20 cellular contexts compared by ENCODE assay signal in the genomic region with DNA sequence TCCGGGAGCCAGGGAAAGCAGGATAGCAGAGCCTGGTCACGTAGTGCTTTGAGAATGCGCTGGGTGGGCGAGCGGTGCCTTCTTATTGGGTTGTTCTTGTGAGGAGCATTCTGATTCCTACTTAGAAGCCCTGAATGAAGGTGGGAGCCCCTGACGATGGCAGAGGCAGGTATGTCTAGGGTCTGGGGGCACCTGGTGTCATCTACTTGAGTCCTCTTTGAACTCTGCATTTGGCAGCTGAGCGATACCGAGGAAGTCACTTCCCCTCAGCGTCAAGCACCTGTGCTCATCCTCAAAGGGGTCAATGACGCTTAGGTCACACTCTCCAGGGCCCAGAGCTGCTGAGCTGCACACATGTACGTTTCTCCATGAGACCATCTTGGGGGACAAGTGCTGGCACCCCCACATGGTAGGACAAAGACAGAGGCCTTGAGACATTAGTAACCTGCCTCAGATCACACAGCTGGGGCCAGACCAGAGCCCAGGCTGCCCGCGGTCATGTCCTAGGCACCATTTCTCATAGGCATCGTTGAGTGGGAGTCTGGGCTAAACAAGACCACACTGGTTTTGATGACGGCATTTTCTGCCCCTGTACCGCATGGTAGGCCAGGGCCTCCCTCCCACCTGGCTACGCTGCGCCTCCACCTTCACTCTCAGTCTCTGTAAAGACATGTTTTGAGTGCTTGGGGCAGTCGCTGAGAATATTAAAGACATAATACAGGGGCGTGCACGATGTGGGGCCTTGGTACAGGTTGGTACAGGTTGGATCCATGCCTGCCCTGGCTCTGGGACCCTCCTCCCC.
A peak's percentile ranks its signal among the peaks of the same experiment; 100 is the strongest.
DNase-seq lines count a peak whose midpoint lies in the region; ATAC-seq and TF ChIP-seq lines count a peak whose summit lies in the region.
"Had no signal": no experiment of that assay in that cellular context is flagged by ENCODE, and none has a peak within 500 bp of the region (broad histone marks: within the 10 kb centered on the region; RNA-seq: fewer than 3 reads in every experiment).

No MANE protein-coding gene starts in this region.

- H3K4me1 Mint-ChIP-seq in MCF 10A (ENCODE audit: insufficient read depth, unreplicated experiment), result no peaks in the 10 kb centered on the region
- peaks cover 10% of the 10 kb centered on the region for H3K4me1 Mint-ChIP-seq in stimulated activated effector memory CD8-positive, alpha-beta T cell treated with anti-CD3 and anti-CD28 coated beads, Interleukin-12 subunit alpha, Interleukin-12 subunit beta, amount 100 ng/mL, for 72 hours

- intact Hi-C loops in mammary epithelial cell (cut with micrococcal nuclease), result loop anchor here (10.0 kb wide), 2 partner anchors 365 to 665 kb away; a partner anchor contains a TSS
- intact Hi-C loops in MCF 10A (cut with micrococcal nuclease), result no loop called here
- intact Hi-C loops in tibial artery (cut with DNase I; ENCODE audit: low total_unique reads), result loop anchor here (5.0 kb wide), 1 partner anchor 672 kb away; no protein-coding TSS in a partner anchor

- BruUV-seq in mammary epithelial cell (replicated peaks; lab: Mats Ljungman, UMichigan) (no TSS peak), MCF 10A (replicated peaks; lab: Mats Ljungman, UMichigan) (no TSS peak)

- H2AFZ ChIP-seq in mammary epithelial cell (ENCODE audit: low read depth, low read length), result no peak overlapping the region
- H2AFZ ChIP-seq: GM23338, PC-9 had no signal

- no peaks in the 10 kb centered on the region for H3K9me3 ChIP-seq in mammary epithelial cell (replicated peaks; ENCODE audit: insufficient read depth, low read length)
- H3K9me3 ChIP-seq in tibial artery, result no peaks in the 10 kb centered on the region
- H3K9me3 ChIP-seq: MG63 had no signal

- CTCF ChIA-PET in mammary epithelial cell (lab: Charles Lee; ENCODE audit: low non-redundant PET), result no interaction called here
- CTCF ChIA-PET in MCF 10A (lab: Yijun Ruan, JAX), result no interaction called here
- CTCF ChIA-PET in HEK293T (lab: Yijun Ruan, JAX), result interaction anchor here (1.1 kb wide), 1 partner anchor 109 kb away, joined by 5 read pairs; no protein-coding TSS in a partner anchor

- no peak overlapping the region for H3K4me2 ChIP-seq in mammary epithelial cell (ENCODE audit: insufficient read depth, low read depth, low read length)
- H3K4me2 ChIP-seq: GM23338, PC-9 had no signal

- POLR2A ChIA-PET in MCF 10A (lab: Yijun Ruan, JAX), result no interaction called here
- POLR2A ChIA-PET in HEK293T (lab: Yijun Ruan, JAX), result no interaction called here

- H3K4me3 ChIP-seq in mammary epithelial cell (replicated peaks in 1 of 3; ENCODE audit: insufficient read depth in 1 of 3, low read depth in 2 of 3, low read length in 3 of 3) (no peak overlapping the region), coronary artery (no peak overlapping the region), tibial artery (no peak overlapping the region)
- H3K4me3 ChIP-seq: GM12878, GM23338, MG63, PC-9 had no signal

- H3K79me2 ChIP-seq in mammary epithelial cell (ENCODE audit: insufficient read depth, low read length), result no peaks in the 10 kb centered on the region

- 45% methylated on average over 16 of the region's 21 CpGs for WGBS in mammary epithelial cell (ENCODE audit: low coverage, missing lambda C conversion rate)

- in situ Hi-C loops in mammary epithelial cell (cut with MboI; ENCODE audit: low sequenced_read_pairs in 2 of 2), result loop anchor here (10.0 kb wide), 3 partner anchors 105 to 295 kb away; no protein-coding TSS in a partner anchor

- H3K4me3 Mint-ChIP-seq in MCF 10A (ENCODE audit: unreplicated experiment), result no peak overlapping the region
- no peak overlapping the region for H3K4me3 Mint-ChIP-seq in stimulated activated effector memory CD8-positive, alpha-beta T cell treated with anti-CD3 and anti-CD28 coated beads, Interleukin-12 subunit alpha, Interleukin-12 subunit beta, amount 100 ng/mL, for 72 hours
- H3K4me3 Mint-ChIP-seq: GM23338 had no signal

- DNase-seq in mammary epithelial cell, result peak; percentile 19
- no peak for DNase-seq in MCF 10A (ENCODE audit: unreplicated experiment)
- DNase-seq in coronary artery (ENCODE audit: low spot score), result peak; percentile 47
- DNase-seq in mesenteric fat pad (ENCODE audit: low spot score), result peak; percentile 67
- peak; percentile 14 to 52 for DNase-seq in tibial artery
- DNase-seq in superior temporal gyrus (ENCODE audit: extremely low spot score), result no peak
- DNase-seq in HEK293T (ENCODE audit: extremely low spot score), result no peak
- DNase-seq in stimulated activated effector memory CD8-positive, alpha-beta T cell treated with anti-CD3 and anti-CD28 coated beads, Interleukin-12 subunit alpha, Interleukin-12 subunit beta, amount 100 ng/mL, for 72 hours (ENCODE audit: low spot score in 2 of 2), result no peak
- DNase-seq: DMS 273 treated with DMSO at 0.1 percent for 48 hours, GDM1, KBM-7, MG63, NCI-H1092, NCI-H2081 treated with DMSO at 0.1 percent for 48 hours, NCI-H510A, NCI-H774, PC-9 had no signal

- TF ChIP-seq CTCF in mammary epithelial cell (conservative IDR thresholded peaks at IDR 0.05 in 1 of 2, IDR thresholded peaks at IDR 0.05 in 1 of 2; ENCODE audit: extremely low read depth in 1 of 2, insufficient read depth in 1 of 2, low read depth in 1 of 2, low read length in 2 of 2) (no peak), MCF 10A (IDR thresholded peaks at IDR 0.05; ENCODE audit: unreplicated experiment) (no peak), coronary artery (IDR thresholded peaks at IDR 0.05) (no peak), tibial artery (IDR thresholded peaks at IDR 0.05) (no peak)

- H4K20me1 ChIP-seq in mammary epithelial cell (ENCODE audit: insufficient read depth, low read length), result no peaks in the 10 kb centered on the region

- H3K27ac ChIP-seq in mammary epithelial cell (ENCODE audit: insufficient read depth, low read depth, low read length) (no peak overlapping the region), coronary artery (no peak overlapping the region), tibial artery (no peak overlapping the region)
- H3K27ac ChIP-seq: C4-2B, PC-9 had no signal

- H3K9ac ChIP-seq in mammary epithelial cell (ENCODE audit: insufficient read depth, low read length), result no peak overlapping the region

- H3K9me3 Mint-ChIP-seq in MCF 10A (ENCODE audit: unreplicated experiment), result no peaks in the 10 kb centered on the region
- H3K9me3 Mint-ChIP-seq in stimulated activated effector memory CD8-positive, alpha-beta T cell treated with anti-CD3 and anti-CD28 coated beads, Interleukin-12 subunit alpha, Interleukin-12 subunit beta, amount 100 ng/mL, for 72 hours, result no peaks in the 10 kb centered on the region
- H3K9me3 Mint-ChIP-seq: GM23338 had no signal

- H3K27me3 ChIP-seq in mammary epithelial cell (ENCODE audit: insufficient read depth, low read length) (no peaks in the 10 kb centered on the region), tibial artery (peaks cover 0 to 20% of the 10 kb centered on the region in 2 donors)
- H3K27me3 ChIP-seq: MG63 had no signal

- dilution Hi-C loops in mammary epithelial cell (cut with HindIII; ENCODE audit: low sequenced_read_pairs), result no loop called here

- H3K4me1 ChIP-seq in mammary epithelial cell (ENCODE audit: insufficient read depth, low read length), result no peaks in the 10 kb centered on the region
- peaks cover 0 to 3% (median 0%) of the 10 kb centered on the region in 4 donors for H3K4me1 ChIP-seq in tibial artery

- H3K27ac Mint-ChIP-seq in MCF 10A (ENCODE audit: low read depth, unreplicated experiment), result no peak overlapping the region
- H3K27ac Mint-ChIP-seq in stimulated activated effector memory CD8-positive, alpha-beta T cell treated with anti-CD3 and anti-CD28 coated beads, Interleukin-12 subunit alpha, Interleukin-12 subunit beta, amount 100 ng/mL, for 72 hours, result no peak overlapping the region
- H3K27ac Mint-ChIP-seq: GM23338 had no signal

- no peak for ATAC-seq in stimulated activated effector memory CD8-positive, alpha-beta T cell treated with anti-CD3 and anti-CD28 coated beads, Interleukin-12 subunit alpha, Interleukin-12 subunit beta, amount 100 ng/mL, for 72 hours
- ATAC-seq: GM12878 had no signal

- H3K36me3 Mint-ChIP-seq in MCF 10A (ENCODE audit: insufficient read depth, unreplicated experiment), result no peaks in the 10 kb centered on the region
- H3K36me3 Mint-ChIP-seq in stimulated activated effector memory CD8-positive, alpha-beta T cell treated with anti-CD3 and anti-CD28 coated beads, Interleukin-12 subunit alpha, Interleukin-12 subunit beta, amount 100 ng/mL, for 72 hours, result no peaks in the 10 kb centered on the region

- peaks cover 7% of the 10 kb centered on the region for H3K27me3 Mint-ChIP-seq in MCF 10A (ENCODE audit: insufficient read depth, unreplicated experiment)

- H3K36me3 ChIP-seq in mammary epithelial cell (ENCODE audit: insufficient read depth, low read length), result no peaks in the 10 kb centered on the region
- H3K36me3 ChIP-seq in tibial artery, result no peaks in the 10 kb centered on the region
- H3K36me3 ChIP-seq: MG63 had no signal

TF ChIP-seq in HEK293T, 16 proteins besides CTCF, POLR2A, EP300 and RAD21:
- TF ChIP-seq SUZ12 (IDR thresholded peaks at IDR 0.05) (no peak), ZNF384 (IDR thresholded peaks at IDR 0.05) (no peak), L3MBTL2 (conservative IDR thresholded peaks at IDR 0.05) (no peak), TARDBP (IDR thresholded peaks at IDR 0.05) (no peak), FOXA1 (IDR thresholded peaks at IDR 0.05) (no peak), LEF1 (IDR thresholded peaks at IDR 0.05; ENCODE audit: borderline replicate concordance) (no peak), ARNT (IDR thresholded peaks at IDR 0.05) (no peak)

Comparison
In these comparisons a context has a peak if more than half of its experiments do, and no peak if none do; other contexts are left out.
1. DNase-seq: peak in mammary epithelial cell (single experiment), coronary artery (single experiment), mesenteric fat pad (single experiment) and tibial artery (2 of 2); none in MCF 10A (single experiment), superior temporal gyrus (single experiment), HEK293T (single experiment) and stimulated activated effector memory CD8-positive, alpha-beta T cell treated with anti-CD3 and anti-CD28 coated beads, Interleukin-12 subunit alpha, Interleukin-12 subunit beta, amount 100 ng/mL, for 72 hours (0 of 2).